8 cellular contexts compared by ENCODE assay signal in the genomic region with DNA sequence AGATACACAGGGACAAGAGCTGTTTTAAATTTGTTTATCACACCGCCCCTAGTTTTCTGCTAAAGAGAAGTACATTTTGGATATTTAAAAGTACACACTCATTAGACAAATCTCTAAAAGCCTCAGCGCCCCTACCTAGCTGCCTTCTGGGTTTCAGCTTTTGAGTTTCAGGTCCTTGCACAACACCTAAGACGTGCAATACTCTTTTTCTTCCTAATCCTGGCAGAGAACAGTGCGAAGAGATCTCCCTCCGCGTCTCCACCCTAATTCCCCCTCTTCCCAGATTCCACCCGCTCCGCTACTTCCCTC. TPM values are rescaled to one million over a fixed set of nuclear protein-coding genes. Genes with fewer than 3 reads are reported as not detected.
DNase-seq lines count a peak whose midpoint lies in the region; ATAC-seq lines count a peak whose summit lies in the region.

No MANE protein-coding gene starts in this region.

- peaks cover 47% of the 10 kb centered on the region for H3K27me3 Mint-ChIP-seq in activated T-cell treated with anti-CD3 and anti-CD28 coated beads, Interleukin-2, amount 50 U/mL, for 24 hours
- H3K27me3 Mint-ChIP-seq in activated naive CD8-positive, alpha-beta T cell treated with anti-CD3 and anti-CD28 coated beads, Interleukin-2, amount 10 ng/mL, durations not matched to agents 7 days and 5 days: peaks cover 26% of the 10 kb centered on the region

- H3K27ac ChIP-seq in mesodermal cell (ENCODE audit: low read depth, low read length, severe bottlenecking): peak overlapping the region; percentile 30

- peak; percentile 26 for ATAC-seq in HG03025 (IDR thresholded peaks at IDR 0.05; ENCODE audit: low FRiP score, unreplicated experiment)
- ATAC-seq in activated naive CD8-positive, alpha-beta T cell treated with anti-CD3 and anti-CD28 coated beads, Interleukin-2, amount 10 ng/mL, durations not matched to agents 7 days and 5 days (ENCODE audit: low read depth): no peak

- H3K27ac Mint-ChIP-seq in activated T-cell treated with anti-CD3 and anti-CD28 coated beads, Interleukin-2, amount 50 U/mL, for 24 hours: no peak overlapping the region
- peak overlapping the region; percentile 89 for H3K27ac Mint-ChIP-seq in activated naive CD8-positive, alpha-beta T cell treated with anti-CD3 and anti-CD28 coated beads, Interleukin-2, amount 10 ng/mL, durations not matched to agents 7 days and 5 days

- H3K4me3 ChIP-seq in mesodermal cell (ENCODE audit: extremely low read depth, insufficient read depth, low read length, poor library complexity, severe bottlenecking): peak overlapping the region; percentile 70

- H3K36me3 Mint-ChIP-seq in activated T-cell treated with anti-CD3 and anti-CD28 coated beads, Interleukin-2, amount 50 U/mL, for 24 hours (ENCODE audit: low read depth): peaks cover 3% of the 10 kb centered on the region
- H3K36me3 Mint-ChIP-seq in activated naive CD8-positive, alpha-beta T cell treated with anti-CD3 and anti-CD28 coated beads, Interleukin-2, amount 10 ng/mL, durations not matched to agents 7 days and 5 days: peaks cover 13% of the 10 kb centered on the region

- peaks cover 11% of the 10 kb centered on the region for H3K36me3 ChIP-seq in mesodermal cell (ENCODE audit: control insufficient read depth, insufficient read depth, low read length)

- H3K4me1 ChIP-seq in mesodermal cell (ENCODE audit: control insufficient read depth, insufficient read depth, low read length, poor library complexity, severe bottlenecking): peaks cover 21% of the 10 kb centered on the region

- no peaks in the 10 kb centered on the region for H3K9me3 Mint-ChIP-seq in activated T-cell treated with anti-CD3 and anti-CD28 coated beads, Interleukin-2, amount 50 U/mL, for 24 hours
- no peaks in the 10 kb centered on the region for H3K9me3 Mint-ChIP-seq in activated naive CD8-positive, alpha-beta T cell treated with anti-CD3 and anti-CD28 coated beads, Interleukin-2, amount 10 ng/mL, durations not matched to agents 7 days and 5 days

- H3K4me1 Mint-ChIP-seq in activated T-cell treated with anti-CD3 and anti-CD28 coated beads, Interleukin-2, amount 50 U/mL, for 24 hours (ENCODE audit: low read depth): peaks cover 23% of the 10 kb centered on the region
- H3K4me1 Mint-ChIP-seq in activated naive CD8-positive, alpha-beta T cell treated with anti-CD3 and anti-CD28 coated beads, Interleukin-2, amount 10 ng/mL, durations not matched to agents 7 days and 5 days: peaks cover 22% of the 10 kb centered on the region

- H3K9me3 ChIP-seq in mesodermal cell (ENCODE audit: control insufficient read depth, low read length): no peaks in the 10 kb centered on the region

- POLR2A ChIA-PET in activated naive CD8-positive, alpha-beta T cell treated with anti-CD3 and anti-CD28 coated beads, Interleukin-2, amount 10 ng/mL, durations not matched to agents 7 days and 5 days (lab: Charles Lee): interaction anchor here (0.6 to 1.2 kb wide), 3 partner anchors 249 to 708 kb away, joined by 3 read pairs; no protein-coding TSS in a partner anchor

- peak overlapping the region; percentile 75 for H3K4me3 Mint-ChIP-seq in activated T-cell treated with anti-CD3 and anti-CD28 coated beads, Interleukin-2, amount 50 U/mL, for 24 hours
- H3K4me3 Mint-ChIP-seq in activated naive CD8-positive, alpha-beta T cell treated with anti-CD3 and anti-CD28 coated beads, Interleukin-2, amount 10 ng/mL, durations not matched to agents 7 days and 5 days: peak overlapping the region; percentile 86

- 0% methylated on average over 6 to 7 of the region's 8 CpGs for WGBS in mesodermal cell (ENCODE audit: insufficient coverage in 2 of 2), 2 experiments

- no peak for DNase-seq in activated T-cell treated with anti-CD3 and anti-CD28 coated beads, Interleukin-2, amount 50 U/mL, for 24 hours
- DNase-seq in activated T-cell treated with anti-CD3 and anti-CD28 coated beads, Interleukin-2, amount 50 U/mL, for 48 hours: no peak
- DNase-seq in activated naive CD8-positive, alpha-beta T cell treated with anti-CD3 and anti-CD28 coated beads, Interleukin-2, amount 10 ng/mL, durations not matched to agents 7 days and 5 days: no peak
- DNase-seq in HCEC 1CT (no peak), NCI-H2196 (lab: John Stamatoyannopoulos, UW; ENCODE audit: unreplicated experiment) (no peak), HuH-7 (ENCODE audit: low spot score) (no peak)

RNA-seq across cellular contexts. Expression of a gene that starts 0.4 kb away (rescaled TPM):
- 1 to 10 TPM; 6.1 to 6.4 TPM for total RNA-seq in activated naive CD8-positive, alpha-beta T cell treated with anti-CD3 and anti-CD28 coated beads, Interleukin-2, amount 10 ng/mL, durations not matched to agents 7 days and 5 days
- 7.0 TPM for polyA plus RNA-seq in mesodermal cell (2013, experiment 1 of 2)
- 8.5 TPM for polyA plus RNA-seq in mesodermal cell (2013, experiment 2 of 2)
